In genomic region chrX:30795981-30796958, GRCh38 we compare ENCODE assay signal across 21 cellular contexts.
"Had no signal": no experiment of that assay in that cellular context is flagged by ENCODE, and none has a peak within 500 bp of the region (broad histone marks: within the 10 kb centered on the region; RNA-seq: fewer than 3 reads in every experiment).

No MANE protein-coding gene starts in this region.

- H2AFZ ChIP-seq: hepatocyte had no signal

- H3K9me3 ChIP-seq: left ventricle myocardium inferior, lower lobe of right lung, neutrophil, tibial nerve had no signal

- H3K27ac ChIP-seq: foreskin keratinocyte, hepatocyte, left ventricle myocardium inferior, lower lobe of right lung, neutrophil, tibial nerve had no signal

- ATAC-seq: foreskin keratinocyte; left cardiac atrium; lower lobe of right lung; stimulated activated effector memory CD8-positive, alpha-beta T cell treated with anti-CD3 and anti-CD28 coated beads, Interleukin-12 subunit alpha, Interleukin-12 subunit beta, amount 100 ng/mL, for 72 hours; stimulated activated naive CD8-positive, alpha-beta T cell treated with anti-CD3 and anti-CD28 coated beads, Interleukin-15, Interleukin-2, amounts not matched to agents 100 U/mL and 50 U/mL, for 24 hours had no signal

- H3K9me3 Mint-ChIP-seq: dendritic cell treated with granulocyte-macrophage colony-stimulating factor and Interleukin-4, amounts not matched to agents 40 ng/mL and 50 ng/mL, for 4 days had no signal

- H3K4me1 ChIP-seq: foreskin keratinocyte, left ventricle myocardium inferior, lower lobe of right lung, tibial nerve had no signal

- H3K27me3 ChIP-seq: foreskin keratinocyte, hepatocyte, neutrophil, tibial nerve had no signal

- FAIRE-seq: colon, endothelial cell of umbilical vein, kidney had no signal

- DNase-seq: cerebellar nuclear complex; erythroblast; foreskin keratinocyte; kidney; left cardiac atrium; left ventricle myocardium inferior; lower lobe of right lung; naive B cell; nephron progenitor cell; stimulated activated CD4-positive, alpha-beta T cell treated with anti-CD3 and anti-CD28 coated beads, Interleukin-4, amount 100 ng/mL, for 1 hour; stimulated activated CD8-positive, alpha-beta memory T cell treated with anti-CD3 and anti-CD28 coated beads, Interleukin-4, amount 100 ng/mL, for 48 hours; stimulated activated naive CD8-positive, alpha-beta T cell treated with anti-CD3 and anti-CD28 coated beads, Interleukin-15, Interleukin-2, amounts not matched to agents 100 U/mL and 50 U/mL, for 24 hours had no signal

- H3K36me3 Mint-ChIP-seq: memory B cell; naive B cell; stimulated activated effector memory CD8-positive, alpha-beta T cell treated with anti-CD3 and anti-CD28 coated beads, Interleukin-12 subunit alpha, Interleukin-12 subunit beta, amount 100 ng/mL, for 72 hours had no signal

- H3K27ac Mint-ChIP-seq: dendritic cell treated with granulocyte-macrophage colony-stimulating factor and Interleukin-4, amounts not matched to agents 40 ng/mL and 50 ng/mL, for 4 days; memory B cell; nephron progenitor cell; stimulated activated effector memory CD8-positive, alpha-beta T cell treated with anti-CD3 and anti-CD28 coated beads, Interleukin-12 subunit alpha, Interleukin-12 subunit beta, amount 100 ng/mL, for 72 hours had no signal

- H3K79me2 ChIP-seq: hepatocyte had no signal

- H3K4me3 Mint-ChIP-seq: dendritic cell treated with granulocyte-macrophage colony-stimulating factor and Interleukin-4, amounts not matched to agents 40 ng/mL and 50 ng/mL, for 4 days; memory B cell; naive B cell; nephron progenitor cell; stimulated activated effector memory CD8-positive, alpha-beta T cell treated with anti-CD3 and anti-CD28 coated beads, Interleukin-12 subunit alpha, Interleukin-12 subunit beta, amount 100 ng/mL, for 72 hours had no signal

- H3K4me3 ChIP-seq: hepatocyte, left ventricle myocardium inferior, lower lobe of right lung, smooth muscle cell, tibial nerve had no signal

- H3K36me3 ChIP-seq: left ventricle myocardium inferior, lower lobe of right lung, neutrophil, tibial nerve had no signal

- H3K27me3 Mint-ChIP-seq: dendritic cell treated with granulocyte-macrophage colony-stimulating factor and Interleukin-4, amounts not matched to agents 40 ng/mL and 50 ng/mL, for 4 days; naive B cell had no signal

- H3K4me1 Mint-ChIP-seq: memory B cell; naive B cell; nephron progenitor cell; stimulated activated effector memory CD8-positive, alpha-beta T cell treated with anti-CD3 and anti-CD28 coated beads, Interleukin-12 subunit alpha, Interleukin-12 subunit beta, amount 100 ng/mL, for 72 hours had no signal

- H3K4me2 ChIP-seq: hepatocyte, smooth muscle cell had no signal
